Comparison of ENCODE assay signal across 25 cellular contexts in the genomic region with DNA sequence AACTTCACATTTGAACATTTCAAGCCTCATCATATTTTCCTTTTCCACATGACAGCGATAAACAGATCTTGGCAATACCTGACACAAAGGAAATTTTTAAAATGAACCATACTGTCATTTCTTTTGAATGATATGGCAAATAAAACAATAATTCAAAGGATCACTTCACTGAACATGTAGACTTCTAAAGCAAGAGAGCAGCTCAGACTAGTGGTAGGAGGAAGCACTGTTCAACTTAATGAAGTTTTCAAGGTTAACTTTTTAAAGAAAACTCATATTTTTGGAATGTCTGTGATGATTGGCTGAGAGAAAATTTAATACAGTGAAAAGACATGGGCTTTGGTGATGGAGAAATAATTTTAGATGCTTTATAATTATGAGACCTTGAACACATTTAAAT.
A peak's percentile ranks its signal among the peaks of the same experiment; 100 is the strongest.
DNase-seq lines count a peak whose midpoint lies in the region; ATAC-seq, FAIRE-seq and TF ChIP-seq lines count a peak whose summit lies in the region.
"Had no signal": no experiment of that assay in that cellular context is flagged by ENCODE, and none has a peak within 500 bp of the region (broad histone marks: within the 10 kb centered on the region; RNA-seq: fewer than 3 reads in every experiment).

No MANE protein-coding gene starts in this region.

- H2AFZ ChIP-seq in SK-N-SH (ENCODE audit: low read depth) (no peak overlapping the region), mammary epithelial cell (ENCODE audit: low read depth, low read length) (no peak overlapping the region)

- H3K4me2 ChIP-seq in SK-N-SH, result no peak overlapping the region
- H3K4me2 ChIP-seq in mammary epithelial cell (ENCODE audit: insufficient read depth, low read depth, low read length), result no peak overlapping the region

- BruUV-seq in mammary epithelial cell (replicated peaks; lab: Mats Ljungman, UMichigan), result no TSS peak

- TF ChIP-seq RAD21 in SK-N-SH (IDR thresholded peaks at IDR 0.05; ENCODE audit: low read length), result peak; percentile 54

- H3K9me3 ChIP-seq in SK-N-SH, result no peaks in the 10 kb centered on the region
- no peaks in the 10 kb centered on the region for H3K9me3 ChIP-seq in mammary epithelial cell (replicated peaks; ENCODE audit: insufficient read depth, low read length)
- H3K9me3 ChIP-seq in thoracic aorta, result no peaks in the 10 kb centered on the region
- H3K9me3 ChIP-seq in right atrium auricular region, result no peaks in the 10 kb centered on the region
- H3K9me3 ChIP-seq: BLaER1, prostate gland, stomach had no signal

- no peaks in the 10 kb centered on the region for H3K36me3 ChIP-seq in SK-N-SH (replicated peaks in 1 of 2; ENCODE audit: control insufficient read depth in 1 of 2, insufficient read depth in 2 of 2, low read length in 1 of 2)
- no peaks in the 10 kb centered on the region for H3K36me3 ChIP-seq in mammary epithelial cell (ENCODE audit: insufficient read depth, low read length)
- H3K36me3 ChIP-seq in thoracic aorta, result no peaks in the 10 kb centered on the region
- no peaks in the 10 kb centered on the region for H3K36me3 ChIP-seq in right atrium auricular region
- H3K36me3 ChIP-seq: BLaER1, prostate gland, stomach had no signal

- H3K4me1 ChIP-seq in SK-N-SH (ENCODE audit: control insufficient read depth in 1 of 2, insufficient read depth in 2 of 2, low read depth in 1 of 2, low read length in 1 of 2) (peaks cover 0 to 7% of the 10 kb centered on the region in 2 experiments; a peak in 2 of 4 replicates), mammary epithelial cell (ENCODE audit: insufficient read depth, low read length) (no peaks in the 10 kb centered on the region), thoracic aorta (ENCODE audit: control insufficient read depth in 1 of 2, low read depth in 2 of 2) (no peaks in the 10 kb centered on the region), right atrium auricular region (no peaks in the 10 kb centered on the region)
- H3K4me1 ChIP-seq: prostate gland, stomach had no signal

- FAIRE-seq in frontal cortex (lab: Jason Lieb, UNC), result peak; percentile 31
- FAIRE-seq: A204.1, TTC549 had no signal

- H3K27me3 ChIP-seq in SK-N-SH (ENCODE audit: insufficient read depth) (no peaks in the 10 kb centered on the region), mammary epithelial cell (ENCODE audit: insufficient read depth, low read length) (no peaks in the 10 kb centered on the region), thoracic aorta (replicated peaks; ENCODE audit: insufficient read depth) (no peaks in the 10 kb centered on the region), right atrium auricular region (no peaks in the 10 kb centered on the region)
- H3K27me3 ChIP-seq: BLaER1, stomach had no signal

- H3K9ac ChIP-seq in SK-N-SH, result no peak overlapping the region
- no peak overlapping the region for H3K9ac ChIP-seq in mammary epithelial cell (ENCODE audit: insufficient read depth, low read length)
- H3K9ac ChIP-seq: BLaER1 had no signal

- ATAC-seq in SK-N-SH treated with all-trans-retinoic acid at 6 μM for 48 hours (no peak), thoracic aorta (ENCODE audit: insufficient number of reproducible peaks, low FRiP score, low read depth) (no peak), GM21717 (IDR thresholded peaks at IDR 0.05; ENCODE audit: unreplicated experiment) (no peak), GM21529 (IDR thresholded peaks at IDR 0.05; ENCODE audit: unreplicated experiment) (no peak)
- ATAC-seq: esophagus mucosa; left colon; naive thymus-derived CD8-positive, alpha-beta T cell; T-cell had no signal

- intact Hi-C loops in mammary epithelial cell (cut with micrococcal nuclease), result loop anchor here (5.0 kb wide), 1 partner anchor 654 kb away; no protein-coding TSS in a partner anchor

- no peaks in the 10 kb centered on the region for H4K20me1 ChIP-seq in SK-N-SH (ENCODE audit: insufficient read depth)
- H4K20me1 ChIP-seq in mammary epithelial cell (ENCODE audit: insufficient read depth, low read length), result no peaks in the 10 kb centered on the region
- H4K20me1 ChIP-seq: BLaER1 had no signal

- no peak for TF ChIP-seq EP300 in SK-N-SH (IDR thresholded peaks at IDR 0.05; ENCODE audit: borderline replicate concordance in 1 of 2, low read depth in 1 of 2, low read length in 1 of 2)

- H3K79me2 ChIP-seq in SK-N-SH (ENCODE audit: insufficient read depth), result no peaks in the 10 kb centered on the region
- H3K79me2 ChIP-seq in mammary epithelial cell (ENCODE audit: insufficient read depth, low read length), result no peaks in the 10 kb centered on the region

- H3K9me2 ChIP-seq in SK-N-SH, result no peaks in the 10 kb centered on the region

- dilution Hi-C loops in mammary epithelial cell (cut with HindIII; ENCODE audit: low sequenced_read_pairs), result no loop called here

- peak; percentile 27 for TF ChIP-seq CTCF in SK-N-SH (IDR thresholded peaks at IDR 0.05)
- peak; percentile 19 to 56 for TF ChIP-seq CTCF in mammary epithelial cell (conservative IDR thresholded peaks at IDR 0.05 in 1 of 2, IDR thresholded peaks at IDR 0.05 in 1 of 2; ENCODE audit: extremely low read depth in 1 of 2, insufficient read depth in 1 of 2, low read depth in 1 of 2, low read length in 2 of 2)
- TF ChIP-seq CTCF in thoracic aorta (IDR thresholded peaks at IDR 0.05), result peak; percentile 31
- TF ChIP-seq CTCF in right atrium auricular region (IDR thresholded peaks at IDR 0.05), result peak in 1 of 2 donors; percentile 30

- H3K27ac ChIP-seq in SK-N-SH (ENCODE audit: low read depth in 2 of 2, low read length in 1 of 2) (peak overlapping the region in 1 of 2 experiments; percentile 22; a peak in 1 of 4 replicates), mammary epithelial cell (ENCODE audit: insufficient read depth, low read depth, low read length) (no peak overlapping the region), thoracic aorta (no peak overlapping the region), right atrium auricular region (no peak overlapping the region)
- H3K27ac ChIP-seq: BLaER1, prostate gland, stomach had no signal

- WGBS in SK-N-SH (ENCODE audit: low lambda C conversion rate), result 58% methylated on average over 1 of the region's 1 CpG
- 73% methylated on average over 1 of the region's 1 CpG for WGBS in mammary epithelial cell (ENCODE audit: low coverage, missing lambda C conversion rate)

- POLR2A ChIA-PET in SK-N-SH (lab: Yijun Ruan, JAX), result no interaction called here

- DNase-seq in SK-N-SH (no peak), mammary epithelial cell (no peak), frontal cortex (ENCODE audit: low spot score in 2 of 2) (no peak), thoracic aorta (ENCODE audit: low spot score) (no peak), right atrium auricular region (ENCODE audit: low spot score) (no peak)
- DNase-seq: activated CD4-positive, alpha-beta T cell treated with anti-CD3 and anti-CD28 coated beads for 48 hours; activated naive CD4-positive, alpha-beta T cell treated with anti-CD3 and anti-CD28 coated beads, Interleukin-2, amount 50 U/mL, for 16 hours; HFFc6; IMR-90; left colon; naive thymus-derived CD8-positive, alpha-beta T cell; NCI-H146; NCI-H526 treated with DMSO at 0.1 percent for 48 hours; SHP77; stimulated activated CD4-positive, alpha-beta T cell treated with anti-CD3 and anti-CD28 coated beads, Interleukin-4, amount 100 ng/mL, for 24 hours; stomach; T-cell had no signal

- H3K4me3 ChIP-seq in SK-N-SH (ENCODE audit: low read depth in 2 of 2, low read length in 1 of 2) (no peak overlapping the region), mammary epithelial cell (replicated peaks in 1 of 3; ENCODE audit: insufficient read depth in 1 of 3, low read depth in 2 of 3, low read length in 3 of 3) (no peak overlapping the region), thoracic aorta (no peak overlapping the region), right atrium auricular region (no peak overlapping the region)
- H3K4me3 ChIP-seq: BLaER1, prostate gland, stomach had no signal

- in situ Hi-C loops in mammary epithelial cell (cut with MboI; ENCODE audit: low sequenced_read_pairs in 2 of 2), result no loop called here

- CTCF ChIA-PET in SK-N-SH (lab: Yijun Ruan, JAX) (interaction anchor here (0.7 to 1.3 kb wide), 5 partner anchors 9 to 655 kb away, joined by 3 read pairs; no protein-coding TSS in a partner anchor), mammary epithelial cell (lab: Charles Lee; ENCODE audit: low non-redundant PET) (no interaction called here)

- H3F3A ChIP-seq in SK-N-SH (replicated peaks; ENCODE audit: insufficient read depth), result no peaks in the 10 kb centered on the region

TF ChIP-seq in SK-N-SH, 30 proteins besides CTCF, POLR2A, EP300 and RAD21 (continues in another document):
- TF ChIP-seq CHD2 (IDR thresholded peaks at IDR 0.05; ENCODE audit: low read length, partially characterized antibody) (no peak), JUND (IDR thresholded peaks at IDR 0.05) (no peak), FOXM1 (IDR thresholded peaks at IDR 0.05; ENCODE audit: low read depth) (no peak), POLR2AphosphoS5 (IDR thresholded peaks at IDR 0.05; ENCODE audit: low read depth, low read length) (no peak), NRF1 (IDR thresholded peaks at IDR 0.05; ENCODE audit: low read depth, low read length) (no peak)
- TF ChIP-seq, protein P1, sequence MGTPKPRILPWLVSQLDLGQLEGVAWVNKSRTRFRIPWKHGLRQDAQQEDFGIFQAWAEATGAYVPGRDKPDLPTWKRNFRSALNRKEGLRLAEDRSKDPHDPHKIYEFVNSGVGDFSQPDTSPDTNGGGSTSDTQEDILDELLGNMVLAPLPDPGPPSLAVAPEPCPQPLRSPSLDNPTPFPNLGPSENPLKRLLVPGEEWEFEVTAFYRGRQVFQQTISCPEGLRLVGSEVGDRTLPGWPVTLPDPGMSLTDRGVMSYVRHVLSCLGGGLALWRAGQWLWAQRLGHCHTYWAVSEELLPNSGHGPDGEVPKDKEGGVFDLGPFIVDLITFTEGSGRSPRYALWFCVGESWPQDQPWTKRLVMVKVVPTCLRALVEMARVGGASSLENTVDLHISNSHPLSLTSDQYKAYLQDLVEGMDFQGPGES (IDR thresholded peaks at IDR 0.05; ENCODE audit: low read depth, low read length), result no peak

TF ChIP-seq in SK-N-SH treated with all-trans-retinoic acid at 6 μM for 48 hours, 23 proteins besides CTCF, POLR2A, EP300 and RAD21 (continues in another document):
- TF ChIP-seq ZNF70 (CRISPR knock-in tag; IDR thresholded peaks at IDR 0.05) (no peak), PPARA (CRISPR knock-in tag; IDR thresholded peaks at IDR 0.05; ENCODE audit: borderline replicate concordance) (no peak)
